ENCODE assay signal across 8 cellular contexts in genomic region chr17:7614422-7615264, GRCh38. TPM values are rescaled to one million over a fixed set of nuclear protein-coding genes. Genes with fewer than 3 reads are reported as not detected.
DNase-seq lines count a peak whose midpoint lies in the region; ATAC-seq and TF ChIP-seq lines count a peak whose summit lies in the region.

Gene FXR2, minus strand, starts transcription at chr17:7614897. Its CDS starts 365 bp downstream, at chr17:7614532.

- DNase-seq in NCI-H1092 treated with DMSO at 0.1 percent for 48 hours (lab: John Stamatoyannopoulos, UW), result peak; percentile 99
- peak; percentile 95 for DNase-seq in SKM-1 (lab: John Stamatoyannopoulos, UW; ENCODE audit: unreplicated experiment)
- DNase-seq in activated naive CD4-positive, alpha-beta T cell treated with anti-CD3 and anti-CD28 coated beads, Interleukin-2, amount 50 U/mL, for 72 hours (ENCODE audit: low spot score in 2 of 2), result peak; percentile 96 to 100
- DNase-seq in globus pallidus (ENCODE audit: low spot score), result peak; percentile 100
- DNase-seq in occipital lobe (lab: John Stamatoyannopoulos, UW), result peak; percentile 99

- ATAC-seq in HG02610 (IDR thresholded peaks at IDR 0.05; ENCODE audit: unreplicated experiment), result peak; percentile 88
- peak; percentile 93 to 95 for ATAC-seq in activated naive CD4-positive, alpha-beta T cell treated with anti-CD3 and anti-CD28 coated beads, Interleukin-2, amount 50 U/mL, for 72 hours

- no peaks in the 10 kb centered on the region for H3K9me3 Mint-ChIP-seq in activated naive CD4-positive, alpha-beta T cell treated with anti-CD3 and anti-CD28 coated beads, Interleukin-2, amount 50 U/mL, for 72 hours

- peak; percentile 52 for TF ChIP-seq POLR2A in GM10847 (IDR thresholded peaks at IDR 0.05; ENCODE audit: extremely low read depth, insufficient read length)

- H3K27ac ChIP-seq in temporal lobe (ENCODE audit: low read depth, low read length), result peak within 1 kb of the TSS; percentile 77

- peak within 1 kb of the TSS; percentile 89 to 96 for H3K27ac Mint-ChIP-seq in activated naive CD4-positive, alpha-beta T cell treated with anti-CD3 and anti-CD28 coated beads, Interleukin-2, amount 50 U/mL, for 72 hours

- H3K36me3 Mint-ChIP-seq in activated naive CD4-positive, alpha-beta T cell treated with anti-CD3 and anti-CD28 coated beads, Interleukin-2, amount 50 U/mL, for 72 hours, result peaks cover 13 to 20% of the 10 kb centered on the region in 2 donors

RNA-seq across cellular contexts. Expression of gene FXR2, which starts in this region (rescaled TPM):
- 10 to 100 TPM; 34.7 to 66.2 TPM for total RNA-seq in activated naive CD4-positive, alpha-beta T cell treated with anti-CD3 and anti-CD28 coated beads, Interleukin-2, amount 50 U/mL, for 72 hours
- 51.9 TPM for total RNA-seq in occipital lobe
- 35.7 TPM for total RNA-seq in temporal lobe

Comparison
In these comparisons a context has a peak if more than half of its experiments do, and no peak if none do; other contexts are left out.
1. Peak in every context shown above with its lines: DNase-seq, ATAC-seq and H3K27ac ChIP-seq.